Comparison of ENCODE assay signal across 29 cellular contexts in the genomic region with DNA sequence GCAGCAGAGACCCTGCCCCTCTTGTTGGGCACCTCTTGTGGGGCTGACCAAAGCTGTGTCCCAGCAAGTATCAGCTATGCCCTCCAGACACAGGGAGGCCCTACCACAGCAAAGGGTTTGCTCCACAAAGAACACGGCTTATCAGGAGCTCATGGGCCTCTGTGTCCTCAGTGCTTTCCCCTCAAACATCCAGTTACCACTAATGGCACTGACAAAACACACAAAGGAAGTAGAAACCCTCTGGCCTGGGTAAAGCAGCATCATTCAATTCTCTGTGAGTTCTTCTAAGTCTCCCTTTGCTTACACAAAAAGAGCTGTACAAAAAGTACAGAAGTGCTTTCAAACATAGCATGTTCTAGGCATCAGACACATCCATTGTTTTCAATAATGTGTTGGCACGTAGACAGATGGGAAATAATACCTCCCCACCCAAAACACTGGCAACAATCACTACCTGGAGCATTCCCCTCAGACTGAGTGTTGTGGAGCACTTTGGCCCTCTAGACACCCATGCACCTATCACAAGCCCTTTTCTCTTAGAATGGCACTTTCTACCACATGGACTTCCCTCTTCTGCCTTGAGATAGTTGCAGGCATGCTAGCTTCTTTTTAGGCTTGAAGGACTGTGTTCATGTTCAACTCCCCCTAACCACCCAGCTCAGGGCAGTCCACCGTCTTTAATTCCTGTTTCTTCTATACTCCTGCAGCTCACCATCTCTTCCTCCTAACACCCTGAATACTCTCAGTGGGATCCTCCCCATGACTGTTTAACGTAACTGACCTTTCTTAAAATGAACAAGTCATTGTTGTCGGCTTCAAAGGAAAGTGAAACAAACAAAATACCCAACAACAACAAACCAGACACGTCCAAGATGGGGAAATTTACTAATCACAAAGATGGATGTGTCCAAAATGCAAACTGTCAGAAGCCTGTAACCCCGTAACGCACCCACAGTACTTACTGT. TPM values are rescaled to one million over a fixed set of nuclear protein-coding genes. Genes with fewer than 3 reads are reported as not detected.
DNase-seq lines count a peak whose midpoint lies in the region; ATAC-seq and TF ChIP-seq lines count a peak whose summit lies in the region.
"Had no signal": no experiment of that assay in that cellular context is flagged by ENCODE, and none has a peak within 500 bp of the region (broad histone marks: within the 10 kb centered on the region; RNA-seq: fewer than 3 reads in every experiment).

No MANE protein-coding gene starts in this region.

- TF ChIP-seq CTCF in left ventricle myocardium inferior (IDR thresholded peaks at IDR 0.05; ENCODE audit: borderline replicate concordance) (no peak), gastrocnemius medialis (IDR thresholded peaks at IDR 0.05 in 4 of 5, conservative IDR thresholded peaks at IDR 0.05 in 1 of 5) (no peak)

- H3K9me3 ChIP-seq in left ventricle myocardium inferior (replicated peaks): no peaks in the 10 kb centered on the region
- no peaks in the 10 kb centered on the region for H3K9me3 ChIP-seq in gastrocnemius medialis
- H3K9me3 ChIP-seq: mucosa of descending colon, ovary had no signal

- H3K4me1 Mint-ChIP-seq in activated naive CD4-positive, alpha-beta T cell treated with anti-CD3 and anti-CD28 coated beads, Interleukin-2, amount 50 U/mL, for 24 hours: peaks cover 42% of the 10 kb centered on the region
- peaks cover 34 to 59% (median 47%) of the 10 kb centered on the region in 3 donors for H3K4me1 Mint-ChIP-seq in T-cell
- H3K4me1 Mint-ChIP-seq: B cell had no signal

- H3K27me3 Mint-ChIP-seq in activated naive CD4-positive, alpha-beta T cell treated with anti-CD3 and anti-CD28 coated beads, Interleukin-2, amount 50 U/mL, for 24 hours: no peaks in the 10 kb centered on the region
- peaks cover 0 to 3% of the 10 kb centered on the region in 2 donors for H3K27me3 Mint-ChIP-seq in T-cell
- H3K27me3 Mint-ChIP-seq: activated CD4-positive, alpha-beta T cell treated with anti-CD3 and anti-CD28 coated beads for 36 hours; activated naive CD8-positive, alpha-beta T cell treated with anti-CD3 and anti-CD28 coated beads for 36 hours; type B pancreatic cell had no signal

- TF ChIP-seq POLR2A in gastrocnemius medialis (IDR thresholded peaks at IDR 0.05): no peak

- ATAC-seq in activated naive CD4-positive, alpha-beta T cell treated with anti-CD3 and anti-CD28 coated beads, Interleukin-2, amount 50 U/mL, for 72 hours: no peak
- no peak for ATAC-seq in T-cell (replicated peaks in 1 of 4)
- ATAC-seq in gastrocnemius medialis: peak; percentile 41 to 72
- ATAC-seq in GM21737 (IDR thresholded peaks at IDR 0.05; ENCODE audit: unreplicated experiment): no peak
- ATAC-seq: activated CD4-positive, alpha-beta T cell treated with anti-CD3 and anti-CD28 coated beads for 36 hours; mucosa of descending colon; sciatic nerve had no signal

- CTCF ChIA-PET in T-cell (lab: Charles Lee): interaction anchor here in 1 of 2 donors (0.6 kb wide), 1 partner anchor 1957 kb away, joined by 3 read pairs; no protein-coding TSS in a partner anchor

- H3K27ac ChIP-seq in left ventricle myocardium inferior (replicated peaks) (peak overlapping the region; percentile 91), gastrocnemius medialis (peak overlapping the region; percentile 46 to 67 (median 62))
- H3K27ac ChIP-seq: ovary, RWPE1, SK-N-MC had no signal

- intact Hi-C loops in left ventricle myocardium inferior (cut with micrococcal nuclease): no loop called here
- intact Hi-C loops in gastrocnemius medialis (cut with DNase I; ENCODE audit: low total_unique reads): no loop called here

- in situ Hi-C loops in gastrocnemius medialis (cut with MboI; ENCODE audit: low sequenced_read_pairs in 4 of 4): no loop called here

- H3K4me1 ChIP-seq in left ventricle myocardium inferior: peaks cover 39% of the 10 kb centered on the region
- H3K4me1 ChIP-seq in gastrocnemius medialis: peaks cover 0 to 4% of the 10 kb centered on the region in 2 donors

- no peaks in the 10 kb centered on the region for H3K36me3 Mint-ChIP-seq in activated naive CD4-positive, alpha-beta T cell treated with anti-CD3 and anti-CD28 coated beads, Interleukin-2, amount 50 U/mL, for 24 hours
- no peaks in the 10 kb centered on the region for H3K36me3 Mint-ChIP-seq in activated naive CD4-positive, alpha-beta T cell treated with anti-CD3 and anti-CD28 coated beads, Interleukin-2, amount 50 U/mL, for 72 hours
- H3K36me3 Mint-ChIP-seq in T-cell: no peaks in the 10 kb centered on the region
- H3K36me3 Mint-ChIP-seq: activated naive CD8-positive, alpha-beta T cell treated with anti-CD3 and anti-CD28 coated beads for 36 hours had no signal

- H3K27me3 ChIP-seq in left ventricle myocardium inferior (ENCODE audit: low read depth): no peaks in the 10 kb centered on the region
- no peaks in the 10 kb centered on the region for H3K27me3 ChIP-seq in gastrocnemius medialis
- H3K27me3 ChIP-seq: ovary had no signal

- peaks cover 1% of the 10 kb centered on the region for H3K36me3 ChIP-seq in left ventricle myocardium inferior
- H3K36me3 ChIP-seq in gastrocnemius medialis: peaks cover 0 to 4% of the 10 kb centered on the region in 2 donors
- H3K36me3 ChIP-seq: ovary had no signal

- no peak overlapping the region for H3K27ac Mint-ChIP-seq in activated naive CD4-positive, alpha-beta T cell treated with anti-CD3 and anti-CD28 coated beads, Interleukin-2, amount 50 U/mL, for 24 hours
- H3K27ac Mint-ChIP-seq in activated naive CD4-positive, alpha-beta T cell treated with anti-CD3 and anti-CD28 coated beads, Interleukin-2, amount 50 U/mL, for 72 hours: peak overlapping the region in 1 of 2 donors; percentile 34
- H3K27ac Mint-ChIP-seq in T-cell: peak overlapping the region; percentile 5 to 21
- H3K27ac Mint-ChIP-seq: activated CD4-positive, alpha-beta T cell treated with anti-CD3 and anti-CD28 coated beads for 36 hours; activated naive CD8-positive, alpha-beta T cell treated with anti-CD3 and anti-CD28 coated beads for 36 hours; B cell; type B pancreatic cell had no signal

- H3K4me3 ChIP-seq in left ventricle myocardium inferior: no peak overlapping the region
- no peak overlapping the region for H3K4me3 ChIP-seq in gastrocnemius medialis
- H3K4me3 ChIP-seq: coronary artery, mucosa of descending colon, ovary, SK-N-MC had no signal

- peak overlapping the region; percentile 23 for H3K4me3 Mint-ChIP-seq in activated naive CD4-positive, alpha-beta T cell treated with anti-CD3 and anti-CD28 coated beads, Interleukin-2, amount 50 U/mL, for 24 hours
- peak overlapping the region in 1 of 3 donors; percentile 16 for H3K4me3 Mint-ChIP-seq in T-cell
- H3K4me3 Mint-ChIP-seq: activated CD4-positive, alpha-beta T cell treated with anti-CD3 and anti-CD28 coated beads for 36 hours; activated naive CD8-positive, alpha-beta T cell treated with anti-CD3 and anti-CD28 coated beads for 36 hours; B cell; type B pancreatic cell had no signal

- POLR2A ChIA-PET in T-cell (lab: Charles Lee): no interaction called here

- H3K9me3 Mint-ChIP-seq in activated naive CD4-positive, alpha-beta T cell treated with anti-CD3 and anti-CD28 coated beads, Interleukin-2, amount 50 U/mL, for 24 hours: no peaks in the 10 kb centered on the region
- H3K9me3 Mint-ChIP-seq in activated naive CD4-positive, alpha-beta T cell treated with anti-CD3 and anti-CD28 coated beads, Interleukin-2, amount 50 U/mL, for 72 hours: no peaks in the 10 kb centered on the region
- no peaks in the 10 kb centered on the region for H3K9me3 Mint-ChIP-seq in T-cell
- H3K9me3 Mint-ChIP-seq: activated naive CD8-positive, alpha-beta T cell treated with anti-CD3 and anti-CD28 coated beads for 36 hours; type B pancreatic cell had no signal

- DNase-seq in activated naive CD4-positive, alpha-beta T cell treated with anti-CD3 and anti-CD28 coated beads, Interleukin-2, amount 50 U/mL, for 72 hours (ENCODE audit: low spot score in 2 of 2): no peak
- DNase-seq in T-cell: no peak
- DNase-seq in left ventricle myocardium inferior: no peak
- no peak for DNase-seq in gastrocnemius medialis
- no peak for DNase-seq in foreskin melanocyte
- DNase-seq in DMS53 (lab: John Stamatoyannopoulos, UW): no peak
- DNase-seq: activated CD4-positive, alpha-beta T cell treated with anti-CD3 and anti-CD28 coated beads for 36 hours; activated naive CD8-positive, alpha-beta T cell treated with anti-CD3 and anti-CD28 coated beads for 36 hours; aorta; DMS153; effector memory CD4-positive, alpha-beta T cell; head of caudate nucleus; Karpas-422; mucosa of descending colon; NCI-H1092; NCI-H187 treated with DMSO at 0.1 percent for 48 hours; NCI-H2227 treated with DMSO at 0.1 percent for 48 hours; NCI-H774; ovary; stimulated activated CD4-positive, alpha-beta T cell treated with anti-CD3 and anti-CD28 coated beads, Interleukin-12 subunit alpha, Interleukin-12 subunit beta, amount 100 ng/mL, for 4 hours; stimulated activated CD4-positive, alpha-beta T cell treated with anti-CD3 and anti-CD28 coated beads, Interleukin-4, amount 100 ng/mL, for 1 hour had no signal

RNA-seq across cellular contexts. Expression of a gene that starts 43.5 kb away (rescaled TPM):
- total RNA-seq in activated naive CD4-positive, alpha-beta T cell treated with anti-CD3 and anti-CD28 coated beads, Interleukin-2, amount 50 U/mL, for 72 hours: 1 to 10 TPM in 1 of 2 donors, under 1 TPM in 1; 0.96 to 1.1 TPM
- 1 to 10 TPM in 4 of 5 donors, under 1 TPM in 1; 0.99 to 2.6 (median 1.3) TPM for total RNA-seq in T-cell
- total RNA-seq in left ventricle myocardium inferior: 3.8 TPM
- 1 to 10 TPM; 1.6 to 3.3 (median 2.6) TPM for total RNA-seq in gastrocnemius medialis

RNA-seq across cellular contexts. Expression of a gene that starts 44.4 kb away (rescaled TPM):
- 10 to 100 TPM; 17.0 to 22.6 TPM for total RNA-seq in activated naive CD4-positive, alpha-beta T cell treated with anti-CD3 and anti-CD28 coated beads, Interleukin-2, amount 50 U/mL, for 72 hours
- total RNA-seq in T-cell (10 to 100 TPM; 19.2 to 36.5 (median 32.4) TPM), left ventricle myocardium inferior (22.7 TPM), gastrocnemius medialis (10 to 100 TPM in 2 of 4 donors, 1 to 10 TPM in 2; 8.9 to 14.2 (median 10.1) TPM)

RNA-seq across cellular contexts. Expression of a gene that starts 56.7 kb away (rescaled TPM):
- 1 to 10 TPM; 6.8 to 6.9 TPM for total RNA-seq in activated naive CD4-positive, alpha-beta T cell treated with anti-CD3 and anti-CD28 coated beads, Interleukin-2, amount 50 U/mL, for 72 hours
- 10 to 100 TPM in 3 of 5 donors, 1 to 10 TPM in 2; 4.3 to 13.0 (median 11.0) TPM for total RNA-seq in T-cell
- 11.6 TPM for total RNA-seq in left ventricle myocardium inferior
- 10 to 100 TPM in 2 of 4 donors, 1 to 10 TPM in 2; 8.1 to 11.4 (median 9.5) TPM for total RNA-seq in gastrocnemius medialis

Comparison
In these comparisons a context has a peak if more than half of its experiments do, and no peak if none do; other contexts are left out.
1. ATAC-seq: peak in gastrocnemius medialis (2 of 2); none in activated naive CD4-positive, alpha-beta T cell treated with anti-CD3 and anti-CD28 coated beads, Interleukin-2, amount 50 U/mL, for 72 hours (0 of 2), T-cell (0 of 4) and GM21737 (single experiment).